ENCODE assay signal across 21 cellular contexts in the genomic region with DNA sequence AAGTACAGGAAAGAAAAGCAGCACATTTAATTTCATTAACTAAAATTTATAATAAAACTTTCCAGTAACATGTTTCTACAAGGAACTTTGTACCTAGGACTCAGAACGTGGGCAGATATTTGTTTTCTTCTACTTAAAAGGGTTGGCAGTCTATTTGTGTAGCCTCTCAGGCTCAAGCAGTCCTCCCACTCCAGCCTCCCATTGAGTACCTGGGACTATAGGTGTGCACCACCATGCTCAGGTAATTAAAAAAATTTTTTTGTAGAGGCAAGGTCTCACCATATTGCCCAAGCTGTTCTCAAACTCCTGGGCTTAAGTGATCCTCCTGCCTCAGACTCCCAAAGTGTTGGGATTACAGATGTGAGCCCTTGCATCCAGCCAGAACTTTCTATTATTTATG. TPM values are rescaled to one million over a fixed set of nuclear protein-coding genes. Genes with fewer than 3 reads are reported as not detected.
A peak's percentile ranks its signal among the peaks of the same experiment; 100 is the strongest.
DNase-seq lines count a peak whose midpoint lies in the region; ATAC-seq, FAIRE-seq and TF ChIP-seq lines count a peak whose summit lies in the region.
"Had no signal": no experiment of that assay in that cellular context is flagged by ENCODE, and none has a peak within 500 bp of the region (broad histone marks: within the 10 kb centered on the region; RNA-seq: fewer than 3 reads in every experiment).

No MANE protein-coding gene starts in this region.

- in situ Hi-C loops in HepG2 (cut with HindIII; ENCODE audit: extremely low pct_ligation_motif_present, low pct_unique_long_range_greater_than_20kb) = loop anchor here (10.0 kb wide), 1 partner anchor 284 kb away; no protein-coding TSS in a partner anchor

- 57% methylated on average over 1 of the region's 1 CpG for WGBS in HepG2 (ENCODE audit: low lambda C conversion rate)
- 24% methylated on average over 1 of the region's 1 CpG for WGBS in right lobe of liver (ENCODE audit: insufficient coverage, low coverage, low lambda C conversion rate, missing lambda C conversion rate)
- WGBS in mesendoderm (ENCODE audit: extremely low coverage, insufficient coverage, low lambda C conversion rate) = no CpG with 5 or more reads among the region's 1 CpG

- no peaks in the 10 kb centered on the region for H3K9me3 ChIP-seq in HepG2 (ENCODE audit: low read length)
- H3K9me3 ChIP-seq in right lobe of liver = no peaks in the 10 kb centered on the region
- H3K9me3 ChIP-seq: Caco-2 had no signal

- peak overlapping the region; percentile 54 for H3K27ac Mint-ChIP-seq in activated naive CD8-positive, alpha-beta T cell
- H3K27ac Mint-ChIP-seq in activated naive CD8-positive, alpha-beta T cell treated with anti-CD3 and anti-CD28 coated beads, Interleukin-2, amount 50 U/mL, for 24 hours = no peak overlapping the region
- H3K27ac Mint-ChIP-seq: B cell; CD4-positive, alpha-beta T cell; CD8-positive, alpha-beta T cell had no signal

- H3K4me3 ChIP-seq in HepG2 (replicated peaks in 1 of 3; ENCODE audit: insufficient read depth in 1 of 3, low read depth in 2 of 3, low read length in 3 of 3) (no peak overlapping the region), right lobe of liver (no peak overlapping the region), mesendoderm (ENCODE audit: low read length) (no peak overlapping the region)
- H3K4me3 ChIP-seq: A549; BLaER1 treated with 17β-estradiol and CSF1 and Interleukin-3, amounts not matched to agents 10 nM and 100 nM had no signal

- H3K4me2 ChIP-seq in HepG2 (ENCODE audit: low read depth, low read length) (no peak overlapping the region), mesendoderm (ENCODE audit: low read length) (no peak overlapping the region)
- H3K4me2 ChIP-seq: A549; BLaER1 treated with 17β-estradiol and CSF1 and Interleukin-3, amounts not matched to agents 10 nM and 100 nM had no signal

- no peak for ATAC-seq in activated naive CD8-positive, alpha-beta T cell treated with anti-CD3 and anti-CD28 coated beads, Interleukin-2, amount 50 U/mL, for 24 hours
- ATAC-seq in HepG2 (no peak), right lobe of liver (no peak), GM21825 (IDR thresholded peaks at IDR 0.05; ENCODE audit: unreplicated experiment) (no peak)
- ATAC-seq: A549; CD8-positive, alpha-beta T cell had no signal

- H3K27me3 Mint-ChIP-seq in activated naive CD8-positive, alpha-beta T cell = no peaks in the 10 kb centered on the region
- no peaks in the 10 kb centered on the region for H3K27me3 Mint-ChIP-seq in activated naive CD8-positive, alpha-beta T cell treated with anti-CD3 and anti-CD28 coated beads, Interleukin-2, amount 50 U/mL, for 24 hours
- H3K27me3 Mint-ChIP-seq: B cell; CD4-positive, alpha-beta T cell had no signal

- no peak for TF ChIP-seq EP300 in HepG2 (IDR thresholded peaks at IDR 0.05; ENCODE audit: low read depth in 2 of 2, low read length in 2 of 2)
- no peak for TF ChIP-seq EP300 in HepG2 (CRISPR knock-in tag; IDR thresholded peaks at IDR 0.05; ENCODE audit: borderline replicate concordance)

- no peak overlapping the region for H3K4me3 Mint-ChIP-seq in activated naive CD8-positive, alpha-beta T cell
- no peak overlapping the region for H3K4me3 Mint-ChIP-seq in activated naive CD8-positive, alpha-beta T cell treated with anti-CD3 and anti-CD28 coated beads, Interleukin-2, amount 50 U/mL, for 24 hours
- H3K4me3 Mint-ChIP-seq: B cell; CD4-positive, alpha-beta T cell; CD8-positive, alpha-beta T cell had no signal

- POLR2A ChIA-PET in HepG2 (lab: Yijun Ruan, JAX) = no interaction called here

- DNase-seq in activated naive CD8-positive, alpha-beta T cell treated with anti-CD3 and anti-CD28 coated beads, Interleukin-2, amount 50 U/mL, for 24 hours = no peak
- DNase-seq in HepG2 (ENCODE audit: low spot score) (no peak), right lobe of liver (no peak), mesendoderm (no peak)
- DNase-seq: AML-193; Caco-2; Calu3; CD4-positive, alpha-beta T cell; CD8-positive, alpha-beta T cell; DMS79 treated with DMSO at 0.1 percent for 48 hours; GF-D8 had no signal

- H3K9ac ChIP-seq in HepG2 (ENCODE audit: insufficient read depth, low read depth, low read length) = no peak overlapping the region
- H3K9ac ChIP-seq in mesendoderm (ENCODE audit: low read length) = no peak overlapping the region
- H3K9ac ChIP-seq: BLaER1 treated with 17β-estradiol and CSF1 and Interleukin-3, amounts not matched to agents 10 nM and 100 nM had no signal

- H3K79me1 ChIP-seq in mesendoderm (ENCODE audit: low read length) = peaks cover 21% of the 10 kb centered on the region

- no peak overlapping the region for H3K23ac ChIP-seq in mesendoderm (ENCODE audit: low read length)

- peaks cover 22% of the 10 kb centered on the region for H3K79me2 ChIP-seq in HepG2 (ENCODE audit: insufficient read depth, low read length)
- H3K79me2 ChIP-seq in mesendoderm (ENCODE audit: control insufficient read depth, insufficient read depth, low read length) = peaks cover 28% of the 10 kb centered on the region

- H3K36me3 ChIP-seq in HepG2 (replicated peaks in 1 of 2; ENCODE audit: control insufficient read depth in 1 of 2, insufficient read depth in 2 of 2, low read length in 2 of 2) (peaks cover 15 to 69% of the 10 kb centered on the region in 2 experiments), right lobe of liver (peaks cover 4 to 79% (median 30%) of the 10 kb centered on the region in 4 donors), mesendoderm (ENCODE audit: control insufficient read depth, insufficient read depth, low read length) (peaks cover 2% of the 10 kb centered on the region)

- H3K4me1 ChIP-seq in HepG2 (ENCODE audit: insufficient read depth, low read length) (peaks cover 16% of the 10 kb centered on the region), right lobe of liver (peaks cover 0 to 9% (median 3%) of the 10 kb centered on the region in 4 donors), mesendoderm (ENCODE audit: control insufficient read depth, low read depth, low read length) (peaks cover 8% of the 10 kb centered on the region)
- H3K4me1 ChIP-seq: A549 had no signal

- no peak for FAIRE-seq in HepG2 (lab: Jason Lieb, UNC)
- FAIRE-seq: A549, D721Med, GM12891, GM19239 had no signal

- peaks cover 4% of the 10 kb centered on the region; the same call in 1 of the 2 replicates for H4K20me1 ChIP-seq in HepG2 (ENCODE audit: insufficient read depth, low read length)

- no peak overlapping the region for H2BK5ac ChIP-seq in mesendoderm (ENCODE audit: low read length)

- H3K4ac ChIP-seq in mesendoderm (ENCODE audit: low read depth, low read length) = no peak overlapping the region

- H3K18ac ChIP-seq in mesendoderm (ENCODE audit: low read length) = peak overlapping the region; percentile 72

- no peak overlapping the region for H2AFZ ChIP-seq in HepG2 (ENCODE audit: low read length)

- no peak overlapping the region for H3K56ac ChIP-seq in mesendoderm (ENCODE audit: low read length)

- H3K36me3 Mint-ChIP-seq in activated naive CD8-positive, alpha-beta T cell = peaks cover 22% of the 10 kb centered on the region
- H3K36me3 Mint-ChIP-seq in activated naive CD8-positive, alpha-beta T cell treated with anti-CD3 and anti-CD28 coated beads, Interleukin-2, amount 50 U/mL, for 24 hours (ENCODE audit: low read depth) = peaks cover 39% of the 10 kb centered on the region

- no peak overlapping the region for H2AK5ac ChIP-seq in mesendoderm (ENCODE audit: low read length)

- H4K5ac ChIP-seq in mesendoderm (ENCODE audit: low read length) = no peak overlapping the region

- no peak overlapping the region for H4K8ac ChIP-seq in mesendoderm (ENCODE audit: low read depth, low read length)

- no peak for TF ChIP-seq CTCF in HepG2 (CRISPR knock-in tag; IDR thresholded peaks at IDR 0.05)
- no peak for TF ChIP-seq CTCF in right lobe of liver (IDR thresholded peaks at IDR 0.05)

- no peak overlapping the region for H2BK15ac ChIP-seq in mesendoderm (replicated peaks; ENCODE audit: low read depth)

- no TSS peak for BruUV-seq in HepG2 (replicated peaks; lab: Mats Ljungman, UMichigan)

- H3K9me3 Mint-ChIP-seq in activated naive CD8-positive, alpha-beta T cell (ENCODE audit: low read depth) = no peaks in the 10 kb centered on the region
- peaks cover 7% of the 10 kb centered on the region for H3K9me3 Mint-ChIP-seq in activated naive CD8-positive, alpha-beta T cell treated with anti-CD3 and anti-CD28 coated beads, Interleukin-2, amount 50 U/mL, for 24 hours
- H3K9me3 Mint-ChIP-seq: CD4-positive, alpha-beta T cell; CD8-positive, alpha-beta T cell had no signal

- no peak overlapping the region for H2BK120ac ChIP-seq in mesendoderm (ENCODE audit: low read depth, low read length)

- H3K27me3 ChIP-seq in HepG2 (ENCODE audit: control insufficient read depth in 1 of 2, insufficient read depth in 2 of 2, low read length in 2 of 2) (no peaks in the 10 kb centered on the region), right lobe of liver (no peaks in the 10 kb centered on the region), mesendoderm (ENCODE audit: insufficient read depth, low read length, poor library complexity) (no peaks in the 10 kb centered on the region)
- H3K27me3 ChIP-seq: BLaER1 treated with 17β-estradiol and CSF1 and Interleukin-3, amounts not matched to agents 10 nM and 100 nM had no signal

- no peak overlapping the region for H3K27ac ChIP-seq in HepG2 (ENCODE audit: extremely low read length, insufficient read depth, low read length)
- H3K27ac ChIP-seq in right lobe of liver = no peak overlapping the region
- H3K27ac ChIP-seq in mesendoderm (ENCODE audit: low read depth, low read length) = no peak overlapping the region
- H3K27ac ChIP-seq: 22Rv1; A549; BLaER1 treated with 17β-estradiol and CSF1 and Interleukin-3, amounts not matched to agents 10 nM and 100 nM; C4-2B had no signal

- peaks cover 70% of the 10 kb centered on the region for H3K4me1 Mint-ChIP-seq in activated naive CD8-positive, alpha-beta T cell (ENCODE audit: low read depth)
- H3K4me1 Mint-ChIP-seq in activated naive CD8-positive, alpha-beta T cell treated with anti-CD3 and anti-CD28 coated beads, Interleukin-2, amount 50 U/mL, for 24 hours = peaks cover 44% of the 10 kb centered on the region

- no peak for TF ChIP-seq RAD21 in HepG2 (CRISPR knock-in tag; IDR thresholded peaks at IDR 0.05)

- intact Hi-C loops in HepG2 (cut with micrococcal nuclease; ENCODE audit: unreplicated experiment) = no loop called here
- intact Hi-C loops in right lobe of liver (cut with DNase I) = no loop called here

- no peak for TF ChIP-seq POLR2A in HepG2 (IDR thresholded peaks at IDR 0.05; ENCODE audit: insufficient read depth in 1 of 2, low read depth in 2 of 2, low read length in 2 of 2)
- TF ChIP-seq POLR2A in right lobe of liver (IDR thresholded peaks at IDR 0.05) = no peak

- CTCF ChIA-PET in HepG2 (lab: Yijun Ruan, JAX; ENCODE audit: low intra/inter-chr PET ratio, low total read pairs) = no interaction called here

RNA-seq across cellular contexts. Expression of a gene that starts 36.8 kb away (rescaled TPM):
- total RNA-seq in HepG2 (2016; rRNA removed; fragmentation: Illumina TruSeq; extraction: Trizol) (134 and 210 TPM in 2 replicates), right lobe of liver (100 to 1,000 TPM; 276 to 691 (median 425) TPM)
- 83.7 and 93.6 TPM in 2 replicates for total RNA-seq in HepG2 (2016; cell fraction: cytosol; rRNA removed; fragmentation: Illumina TruSeq; extraction: Trizol; ENCODE audit: low read depth)
- 123 and 218 TPM in 2 replicates for total RNA-seq in HepG2 (2016; cell fraction: insoluble cytoplasmic fraction; rRNA removed; fragmentation: Illumina TruSeq; extraction: Trizol)
- total RNA-seq in HepG2 (2016; cell fraction: membrane; rRNA removed; fragmentation: Illumina TruSeq; extraction: Trizol) = 85.1 and 86.4 TPM in 2 replicates
- 79.9 and 81.8 TPM in 2 replicates for total RNA-seq in HepG2 (2016; cell fraction: nucleus; rRNA removed; fragmentation: Illumina TruSeq; extraction: Trizol)
- 80.1 and 96.0 TPM in 2 replicates for polyA plus RNA-seq in HepG2 (2011; rRNA removed)
- 34.2 and 64.5 TPM in 2 replicates for polyA plus RNA-seq in HepG2 (2011; cell fraction: cytosol; rRNA removed)
- 28.2 and 36.8 TPM in 2 replicates for polyA plus RNA-seq in HepG2 (2011; cell fraction: nucleus; rRNA removed)
- 164 and 194 TPM in 2 replicates for polyA plus RNA-seq in HepG2 (2012)
- polyA plus RNA-seq in HepG2 (2016; cell fraction: cytosol; fragmentation: Illumina TruSeq; extraction: Trizol; ENCODE audit: low read depth) = 27.9 and 31.2 TPM in 2 replicates
- 183 and 197 TPM in 2 replicates for polyA plus RNA-seq in HepG2 (2016; cell fraction: insoluble cytoplasmic fraction; fragmentation: Illumina TruSeq; extraction: Trizol; ENCODE audit: low read depth)
- polyA plus RNA-seq in HepG2 (2016; cell fraction: membrane; fragmentation: Illumina TruSeq; extraction: Trizol; ENCODE audit: low read depth) = 56.9 and 57.3 TPM in 2 replicates
- polyA plus RNA-seq in HepG2 (2016; cell fraction: nucleus; fragmentation: Illumina TruSeq; extraction: Trizol; ENCODE audit: insufficient read depth, low read depth) = 78.5 and 87.8 TPM in 2 replicates
- 11.5 and 14.4 TPM in 2 replicates for polyA minus RNA-seq in HepG2 (2011; rRNA and poly(A)+ RNA removed; ENCODE audit: low replicate concordance)
- 103 and 130 TPM in 2 replicates for polyA minus RNA-seq in HepG2 (2011; cell fraction: cytosol; rRNA and poly(A)+ RNA removed)
- polyA minus RNA-seq in HepG2 (2011; cell fraction: nucleus; rRNA and poly(A)+ RNA removed) = 119 and 170 TPM in 2 replicates
- 361 TPM for polyA plus RNA-seq in mesendoderm (2013, experiment 1 of 2)
- polyA plus RNA-seq in mesendoderm (2013, experiment 2 of 2) = 376 TPM
